Comparison of ENCODE assay signal across 8 cellular contexts in the genomic region with DNA sequence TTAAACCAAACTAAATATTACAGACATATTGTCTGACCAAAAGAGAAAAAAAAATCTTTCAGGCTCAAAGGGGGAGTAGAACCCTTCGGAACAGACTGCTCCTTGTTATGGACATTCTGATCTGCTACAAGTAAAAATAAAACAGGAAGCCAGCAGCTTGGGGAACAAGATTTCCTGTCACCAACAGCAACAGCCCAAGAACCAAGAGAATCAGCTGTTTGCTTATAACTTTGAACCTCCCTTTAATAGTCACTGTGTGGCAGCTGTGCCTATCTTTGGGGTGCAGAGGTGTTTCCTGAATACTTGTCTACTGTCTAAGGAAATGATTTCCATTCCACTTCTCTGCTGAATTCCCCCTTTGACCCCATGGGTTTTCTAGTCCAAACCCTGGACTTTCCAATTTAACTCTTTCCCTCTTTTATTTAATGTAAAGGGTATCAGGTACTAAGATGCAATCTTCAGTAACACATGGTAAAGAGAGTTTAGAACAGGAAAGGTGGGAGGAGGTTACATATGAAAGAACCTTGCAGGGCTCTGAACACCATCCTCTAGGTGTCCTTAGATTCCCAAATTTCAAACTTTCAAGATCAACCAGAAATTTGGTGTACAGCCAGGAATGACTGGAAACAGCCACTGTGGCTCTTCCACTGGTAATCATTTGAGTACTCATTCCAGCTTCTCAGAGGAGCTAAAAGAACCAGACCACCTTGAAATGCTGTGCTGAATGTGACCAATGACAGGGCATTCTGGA. TPM values are rescaled to one million over a fixed set of nuclear protein-coding genes. Genes with fewer than 3 reads are reported as not detected.
A peak's percentile ranks its signal among the peaks of the same experiment; 100 is the strongest.
DNase-seq lines count a peak whose midpoint lies in the region; ATAC-seq and TF ChIP-seq lines count a peak whose summit lies in the region.

No MANE protein-coding gene starts in this region.

- H3K4me1 ChIP-seq in DND-41 (ENCODE audit: insufficient read depth, low read length) (peaks cover 7% of the 10 kb centered on the region), PC-3 (ENCODE audit: insufficient read depth, low read length) (peaks cover 3% of the 10 kb centered on the region), HAP-1 (no peaks in the 10 kb centered on the region)

- H3K4me3 ChIP-seq in DND-41 (ENCODE audit: low read depth in 1 of 2, low read length in 2 of 2) (no peak overlapping the region), PC-3 (ENCODE audit: low read length) (no peak overlapping the region), HAP-1 (no peak overlapping the region)

- H3K79me2 ChIP-seq in DND-41 (ENCODE audit: insufficient read depth, low read length), result peaks cover 77% of the 10 kb centered on the region
- peaks cover 65% of the 10 kb centered on the region for H3K79me2 ChIP-seq in PC-3 (ENCODE audit: low read length)

- H3K27me3 ChIP-seq in DND-41 (ENCODE audit: insufficient read depth, low read length, poor library complexity) (no peaks in the 10 kb centered on the region), PC-3 (ENCODE audit: low read length) (no peaks in the 10 kb centered on the region), HAP-1 (ENCODE audit: low read depth) (no peaks in the 10 kb centered on the region)

- intact Hi-C loops in PC-3 (cut with micrococcal nuclease), result loop anchor here (5.0 kb wide), 1 partner anchor 56 kb away; no protein-coding TSS in a partner anchor

- peak overlapping the region; percentile 77 to 90 (median 78) for H3K27ac Mint-ChIP-seq in nephron

- H2AFZ ChIP-seq in DND-41 (ENCODE audit: low read depth, low read length) (no peak overlapping the region), PC-3 (ENCODE audit: low read length) (no peak overlapping the region)

- H3K9me3 ChIP-seq in DND-41 (ENCODE audit: insufficient read depth, low read length, severe bottlenecking) (no peaks in the 10 kb centered on the region), PC-3 (ENCODE audit: low read length) (no peaks in the 10 kb centered on the region), HAP-1 (no peaks in the 10 kb centered on the region)

- H3K4me3 Mint-ChIP-seq in nephron, result no peak overlapping the region

- ATAC-seq in DND-41 (ENCODE audit: insufficient read depth, low read depth), result peak; percentile 56
- no peak; the same call in 1 of the 2 replicates for ATAC-seq in PC-3
- no peak for ATAC-seq in GM18519 (IDR thresholded peaks at IDR 0.05; ENCODE audit: low FRiP score, unreplicated experiment)

- peaks cover 18% of the 10 kb centered on the region for H3K36me3 Mint-ChIP-seq in nephron (ENCODE audit: low read depth)

- CTCF ChIA-PET in PC-3 (lab: Charles Lee), result no interaction called here

- peaks cover 66% of the 10 kb centered on the region for H3K4me1 Mint-ChIP-seq in nephron

- TF ChIP-seq CTCF in DND-41 (IDR thresholded peaks at IDR 0.05; ENCODE audit: borderline replicate concordance, extremely low read depth, low read length, poor library complexity, severe bottlenecking), result no peak
- no peak for TF ChIP-seq CTCF in PC-3 (conservative IDR thresholded peaks at IDR 0.05; ENCODE audit: low read depth, low read length)
- TF ChIP-seq CTCF in nephron (IDR thresholded peaks at IDR 0.05; ENCODE audit: unreplicated experiment in 3 of 3), result no peak

- H3K9me2 ChIP-seq in PC-3 (replicated peaks; ENCODE audit: low read length), result no peaks in the 10 kb centered on the region

- peaks cover 35% of the 10 kb centered on the region for H3K36me3 ChIP-seq in DND-41 (ENCODE audit: insufficient read depth, low read length)
- peaks cover 22% of the 10 kb centered on the region for H3K36me3 ChIP-seq in PC-3 (ENCODE audit: low read depth, low read length)
- H3K36me3 ChIP-seq in HAP-1 (replicated peaks), result peaks cover 6% of the 10 kb centered on the region

- H3K27ac ChIP-seq in DND-41 (ENCODE audit: low read length) (no peak overlapping the region), PC-3 (ENCODE audit: low read length) (no peak overlapping the region)

- no peaks in the 10 kb centered on the region for H3K27me3 Mint-ChIP-seq in nephron (ENCODE audit: low read depth)

- H3K4me2 ChIP-seq in DND-41 (ENCODE audit: insufficient read depth, low read length), result no peak overlapping the region
- H3K4me2 ChIP-seq in PC-3 (ENCODE audit: low read length), result no peak overlapping the region

- no peaks in the 10 kb centered on the region for H3F3A ChIP-seq in PC-3 (ENCODE audit: low read length, unreplicated experiment)

- H4K20me1 ChIP-seq in DND-41 (ENCODE audit: insufficient read depth, low read length), result peaks cover 30% of the 10 kb centered on the region; the same call in 1 of the 2 replicates
- H4K20me1 ChIP-seq in PC-3 (ENCODE audit: low read length), result no peaks in the 10 kb centered on the region

- DNase-seq in DND-41, result peak; percentile 21
- DNase-seq in PC-3, result peak; percentile 14
- peak; percentile 4 for DNase-seq in effector CD4-positive, alpha-beta T cell
- DNase-seq in HAP-1 (ENCODE audit: low spot score in 2 of 2), result no peak
- DNase-seq in DMS114 treated with DMSO at 0.1 percent for 48 hours (lab: John Stamatoyannopoulos, UW; ENCODE audit: unreplicated experiment), result no peak
- no peak for DNase-seq in NCI-H1694 (lab: John Stamatoyannopoulos, UW)

- no peak overlapping the region for H3K9ac ChIP-seq in DND-41 (ENCODE audit: low read depth, low read length)
- H3K9ac ChIP-seq in PC-3 (ENCODE audit: low read length), result no peak overlapping the region

- no TSS peak for BruUV-seq in PC-3 (replicated peaks; lab: Mats Ljungman, UMichigan)

- no peaks in the 10 kb centered on the region for H3K9me3 Mint-ChIP-seq in nephron

- in situ Hi-C loops in HAP-1 (cut with MboI; ENCODE audit: low sequenced_read_pairs), result no loop called here

- POLR2A ChIA-PET in PC-3 (lab: Charles Lee; ENCODE audit: unreplicated experiment), result no interaction called here

RNA-seq across cellular contexts. Expression of gene GPR3, which starts 38.7 kb away (rescaled TPM):
- 4.7 TPM in 2 replicates for total RNA-seq in PC-3 (2014; rRNA removed)

RNA-seq across cellular contexts. Expression of gene CD164L2, which starts 47.9 kb away (rescaled TPM):
- 0.40 and 0.47 TPM in 2 replicates for total RNA-seq in PC-3 (2014; rRNA removed)

RNA-seq across cellular contexts. Expression of gene FCN3, which starts 56.5 kb away (rescaled TPM):
- not detected in 2 replicates for total RNA-seq in PC-3 (2014; rRNA removed)

RNA-seq across cellular contexts. Expression of gene WASF2, which starts 58.9 kb away (rescaled TPM):
- 20.7 and 32.4 TPM in 2 replicates for total RNA-seq in PC-3 (2014; rRNA removed)

Comparison
In these comparisons a context has a peak if more than half of its experiments do, and no peak if none do; other contexts are left out.
1. DNase-seq: peak in DND-41 (single experiment), PC-3 (single experiment) and effector CD4-positive, alpha-beta T cell (single experiment); none in HAP-1 (0 of 2), DMS114 treated with DMSO at 0.1 percent for 48 hours (single experiment) and NCI-H1694 (single experiment).